9 cellular contexts compared by ENCODE assay signal in genomic region chr19:17103177-17103576, GRCh38. TPM values are rescaled to one million over a fixed set of nuclear protein-coding genes. Genes with fewer than 3 reads are reported as not detected.
DNase-seq lines count a peak whose midpoint lies in the region; ATAC-seq, FAIRE-seq and TF ChIP-seq lines count a peak whose summit lies in the region.
"Had no signal": no experiment of that assay in that cellular context is flagged by ENCODE, and none has a peak within 500 bp of the region (broad histone marks: within the 10 kb centered on the region; RNA-seq: fewer than 3 reads in every experiment).

No MANE protein-coding gene starts in this region.

- peaks cover 0 to 9% (median 2%) of the 10 kb centered on the region in 4 donors for H3K4me1 ChIP-seq in right lobe of liver

- CTCF ChIA-PET in CD4-positive, alpha-beta T cell (lab: Charles Lee) = no interaction called here
- CTCF ChIA-PET in activated CD8-positive, alpha-beta T cell treated with anti-CD3 and anti-CD28 coated beads for 36 hours (lab: Charles Lee) = interaction anchor here (1.1 kb wide), 1 partner anchor 10 kb away, joined by 3 read pairs; no protein-coding TSS in a partner anchor

- 75% methylated on average over 3 of the region's 3 CpGs for WGBS in right lobe of liver (ENCODE audit: insufficient coverage, low coverage, low lambda C conversion rate, missing lambda C conversion rate)

- no peaks in the 10 kb centered on the region for H3K9me3 Mint-ChIP-seq in CD4-positive, alpha-beta T cell
- H3K9me3 Mint-ChIP-seq in activated CD8-positive, alpha-beta T cell treated with anti-CD3 and anti-CD28 coated beads for 36 hours = no peaks in the 10 kb centered on the region

- POLR2A ChIA-PET in CD4-positive, alpha-beta T cell (lab: Charles Lee) = no interaction called here
- POLR2A ChIA-PET in activated CD8-positive, alpha-beta T cell treated with anti-CD3 and anti-CD28 coated beads for 36 hours (lab: Charles Lee) = no interaction called here

- no peak for ATAC-seq in CD4-positive, alpha-beta T cell (ENCODE audit: poor library complexity)
- no peak for ATAC-seq in activated CD8-positive, alpha-beta T cell treated with anti-CD3 and anti-CD28 coated beads for 36 hours
- ATAC-seq in right lobe of liver = peak in 2 of 4 donors; percentile 9 to 48
- ATAC-seq in GM18502 (IDR thresholded peaks at IDR 0.05; ENCODE audit: poor library complexity, unreplicated experiment) = no peak
- no peak for ATAC-seq in HG03135 (IDR thresholded peaks at IDR 0.05; ENCODE audit: unreplicated experiment)

- peaks cover 10% of the 10 kb centered on the region for H3K4me1 Mint-ChIP-seq in CD4-positive, alpha-beta T cell (ENCODE audit: low read depth)
- peaks cover 23% of the 10 kb centered on the region for H3K4me1 Mint-ChIP-seq in activated CD8-positive, alpha-beta T cell treated with anti-CD3 and anti-CD28 coated beads for 36 hours (ENCODE audit: low read depth)

- TF ChIP-seq POLR2A in H54 (IDR thresholded peaks at IDR 0.05; ENCODE audit: low read depth, low read length) (no peak), right lobe of liver (IDR thresholded peaks at IDR 0.05) (no peak)

- no peak overlapping the region for H3K4me3 Mint-ChIP-seq in CD4-positive, alpha-beta T cell
- H3K4me3 Mint-ChIP-seq in activated CD8-positive, alpha-beta T cell treated with anti-CD3 and anti-CD28 coated beads for 36 hours = no peak overlapping the region

- no peak for DNase-seq in CD4-positive, alpha-beta T cell
- DNase-seq in H54 (ENCODE audit: insufficient read length, low spot score) (peak; percentile 43), right lobe of liver (no peak), germinal center (ENCODE audit: low spot score) (no peak), Kasumi-1 (lab: John Stamatoyannopoulos, UW) (no peak)
- DNase-seq in activated CD8-positive, alpha-beta T cell treated with anti-CD3 and anti-CD28 coated beads for 36 hours = peak; percentile 49
- DNase-seq: activated naive CD4-positive, alpha-beta T cell treated with anti-CD3 and anti-CD28 coated beads, Interleukin-2, amount 50 U/mL, for 16 hours had no signal

- H3K36me3 Mint-ChIP-seq in CD4-positive, alpha-beta T cell (ENCODE audit: low read depth) = peaks cover 78% of the 10 kb centered on the region
- peaks cover 29% of the 10 kb centered on the region for H3K36me3 Mint-ChIP-seq in activated CD8-positive, alpha-beta T cell treated with anti-CD3 and anti-CD28 coated beads for 36 hours (ENCODE audit: low read depth)

- H3K4me3 ChIP-seq in right lobe of liver = no peak overlapping the region

- H3K27ac ChIP-seq in CD4-positive, alpha-beta T cell (ENCODE audit: low read depth, low read length) = no peak overlapping the region
- H3K27ac ChIP-seq in right lobe of liver = no peak overlapping the region

- no peaks in the 10 kb centered on the region for H3K9me3 ChIP-seq in CD4-positive, alpha-beta T cell (ENCODE audit: control insufficient read depth, low read length)
- no peaks in the 10 kb centered on the region for H3K9me3 ChIP-seq in right lobe of liver

- no peaks in the 10 kb centered on the region for H3K27me3 Mint-ChIP-seq in CD4-positive, alpha-beta T cell
- no peaks in the 10 kb centered on the region for H3K27me3 Mint-ChIP-seq in activated CD8-positive, alpha-beta T cell treated with anti-CD3 and anti-CD28 coated beads for 36 hours

- intact Hi-C loops in CD4-positive, alpha-beta T cell (cut with DNase I, micrococcal nuclease) = no loop called here
- intact Hi-C loops in activated CD8-positive, alpha-beta T cell treated with anti-CD3 and anti-CD28 coated beads for 36 hours (cut with micrococcal nuclease) = no loop called here
- intact Hi-C loops in right lobe of liver (cut with DNase I) = no loop called here

- FAIRE-seq in H54 (lab: Jason Lieb, UNC) = no peak

- peaks cover 0 to 12% (median 4%) of the 10 kb centered on the region in 4 donors for H3K36me3 ChIP-seq in right lobe of liver

- H3K27me3 ChIP-seq in CD4-positive, alpha-beta T cell (ENCODE audit: control insufficient read depth, insufficient read depth, low read length) = no peaks in the 10 kb centered on the region
- no peaks in the 10 kb centered on the region for H3K27me3 ChIP-seq in right lobe of liver

- no peak for TF ChIP-seq CTCF in CD4-positive, alpha-beta T cell (IDR thresholded peaks at IDR 0.05)
- TF ChIP-seq CTCF in activated CD8-positive, alpha-beta T cell treated with anti-CD3 and anti-CD28 coated beads for 36 hours (IDR thresholded peaks at IDR 0.05) = peak; percentile 47
- peak; percentile 40 to 47 (median 45) for TF ChIP-seq CTCF in right lobe of liver (IDR thresholded peaks at IDR 0.05)

- H3K27ac Mint-ChIP-seq in CD4-positive, alpha-beta T cell = peak overlapping the region; percentile 42
- H3K27ac Mint-ChIP-seq in activated CD8-positive, alpha-beta T cell treated with anti-CD3 and anti-CD28 coated beads for 36 hours = no peak overlapping the region

RNA-seq across cellular contexts. Expression of gene MYO9B, which starts 27.6 kb away (rescaled TPM):
- total RNA-seq in CD4-positive, alpha-beta T cell = 100 to 1,000 TPM; 176 to 184 TPM
- total RNA-seq in activated CD8-positive, alpha-beta T cell treated with anti-CD3 and anti-CD28 coated beads for 36 hours = 100 to 1,000 TPM; 111 to 112 TPM
- total RNA-seq in right lobe of liver = 10 to 100 TPM; 25.4 to 38.7 (median 36.0) TPM

RNA-seq across cellular contexts. Expression of gene HAUS8, which starts 27.9 kb away (rescaled TPM):
- 10 to 100 TPM; 20.6 to 20.7 TPM for total RNA-seq in CD4-positive, alpha-beta T cell
- total RNA-seq in activated CD8-positive, alpha-beta T cell treated with anti-CD3 and anti-CD28 coated beads for 36 hours = 10 to 100 TPM; 40.7 to 41.9 TPM
- total RNA-seq in right lobe of liver = 1 to 10 TPM; 3.7 to 8.5 (median 5.8) TPM

Comparison
In these comparisons a context has a peak if more than half of its experiments do, and no peak if none do; other contexts are left out.
1. DNase-seq: peak in H54 (single experiment) and activated CD8-positive, alpha-beta T cell treated with anti-CD3 and anti-CD28 coated beads for 36 hours (single experiment); none in CD4-positive, alpha-beta T cell (0 of 10), right lobe of liver (0 of 3), germinal center (single experiment) and Kasumi-1 (0 of 2).